ENCODE assay signal across 17 cellular contexts in genomic region chr7:13879994-13880686, GRCh38.
DNase-seq lines count a peak whose midpoint lies in the region; ATAC-seq and TF ChIP-seq lines count a peak whose summit lies in the region.
"Had no signal": no experiment of that assay in that cellular context is flagged by ENCODE, and none has a peak within 500 bp of the region (broad histone marks: within the 10 kb centered on the region; RNA-seq: fewer than 3 reads in every experiment).

No MANE protein-coding gene starts in this region.

- no peak for ATAC-seq in HG03378 (IDR thresholded peaks at IDR 0.05; ENCODE audit: unreplicated experiment)
- no peak for ATAC-seq in GM18511 (IDR thresholded peaks at IDR 0.05; ENCODE audit: unreplicated experiment)

- no peak overlapping the region for H3K4me3 ChIP-seq in astrocyte of the spinal cord (ENCODE audit: low read depth, low read length)
- H3K4me3 ChIP-seq: hepatocyte, lung, ovary had no signal

- DNase-seq in A172 (ENCODE audit: low spot score), result peak; percentile 82
- DNase-seq in HS-5 (ENCODE audit: low read depth), result peak; percentile 59
- DNase-seq in astrocyte of the spinal cord (ENCODE audit: low read depth, low spot score), result peak; percentile 75
- DNase-seq in hepatic stellate cell (ENCODE audit: low spot score), result peak; percentile 11
- no peak for DNase-seq in C1 segment of cervical spinal cord (lab: John Stamatoyannopoulos, UW)
- DNase-seq in stimulated activated CD4-positive, alpha-beta T cell treated with anti-CD3 and anti-CD28 coated beads, Interleukin-12 subunit alpha, Interleukin-12 subunit beta, amount 100 ng/mL, for 4 hours, result no peak
- DNase-seq: activated CD4-positive, alpha-beta T cell treated with anti-CD3 and anti-CD28 coated beads, Interleukin-2, amount 10 ng/mL, durations not matched to agents 24 days and 14 days; activated T-cell treated with anti-CD3 and anti-CD28 coated beads, Interleukin-2, amount 50 U/mL, for 48 hours; Calu3; NCI-H2171 treated with DMSO at 0.1 percent for 48 hours; ovary; stimulated activated CD8-positive, alpha-beta memory T cell treated with anti-CD3 and anti-CD28 coated beads, Interleukin-4, amount 100 ng/mL, for 48 hours; T-helper 1 cell had no signal

- TF ChIP-seq CTCF in astrocyte of the spinal cord (IDR thresholded peaks at IDR 0.05; ENCODE audit: low read depth, low read length), result no peak

- in situ Hi-C loops in astrocyte of the spinal cord (cut with HindIII; ENCODE audit: low sequenced_read_pairs), result no loop called here

Comparison
In these comparisons a context has a peak if more than half of its experiments do, and no peak if none do; other contexts are left out.
1. DNase-seq: peak in A172 (single experiment), HS-5 (single experiment), astrocyte of the spinal cord (single experiment) and hepatic stellate cell (single experiment); none in C1 segment of cervical spinal cord (0 of 14) and stimulated activated CD4-positive, alpha-beta T cell treated with anti-CD3 and anti-CD28 coated beads, Interleukin-12 subunit alpha, Interleukin-12 subunit beta, amount 100 ng/mL, for 4 hours (single experiment).